Comparison of ENCODE assay signal across 10 cellular contexts in the genomic region with DNA sequence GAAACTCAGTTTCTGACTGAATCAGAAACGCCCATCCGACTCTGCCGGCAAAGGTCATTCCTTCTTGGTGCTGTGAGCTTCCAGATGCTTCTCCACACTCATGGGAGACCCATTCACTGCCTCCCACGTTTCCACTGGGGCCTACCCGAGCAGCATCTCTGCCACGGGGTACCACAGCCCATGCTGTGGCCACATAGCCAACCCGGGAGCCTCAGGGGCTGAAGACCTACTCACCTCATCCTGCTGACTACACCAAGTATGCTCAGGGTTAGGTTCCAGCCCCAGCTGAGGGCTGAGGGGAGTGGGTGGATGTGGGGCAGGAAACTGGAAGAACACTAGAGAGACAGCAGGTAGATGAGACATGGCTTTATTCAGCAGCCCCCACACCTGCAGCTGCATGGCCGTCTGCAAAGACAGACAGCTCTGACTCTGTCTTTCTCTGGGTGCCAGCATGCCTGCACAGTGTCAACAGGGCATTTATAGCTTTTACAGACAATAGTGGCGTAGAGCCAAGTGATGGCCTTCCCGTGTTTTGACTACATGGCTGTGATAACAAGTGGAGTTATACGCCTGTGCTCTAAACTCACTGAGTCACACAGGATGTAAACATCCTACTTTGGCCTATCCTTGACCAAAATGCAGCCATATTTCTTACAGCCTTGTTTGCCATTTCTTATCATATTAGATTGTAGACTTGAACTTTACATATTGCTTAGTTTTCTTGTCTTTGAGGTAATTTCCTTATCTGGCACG. TPM values are rescaled to one million over a fixed set of nuclear protein-coding genes. Genes with fewer than 3 reads are reported as not detected.
DNase-seq lines count a peak whose midpoint lies in the region; ATAC-seq and TF ChIP-seq lines count a peak whose summit lies in the region.
"Had no signal": no experiment of that assay in that cellular context is flagged by ENCODE, and none has a peak within 500 bp of the region (broad histone marks: within the 10 kb centered on the region; RNA-seq: fewer than 3 reads in every experiment).

No MANE protein-coding gene starts in this region.

- peak; percentile 50 for ATAC-seq in foreskin keratinocyte

- TF ChIP-seq CTCF in LNCaP clone FGC (IDR thresholded peaks at IDR 0.05; ENCODE audit: control insufficient read depth, extremely low read depth, insufficient read depth) = no peak
- no peak for TF ChIP-seq CTCF in foreskin keratinocyte (conservative IDR thresholded peaks at IDR 0.05)

- no peak overlapping the region for H3K4me3 ChIP-seq in LNCaP clone FGC (ENCODE audit: low read depth, low read length)
- H3K4me3 ChIP-seq in rectal smooth muscle tissue (ENCODE audit: low read length) = peak overlapping the region; percentile 54
- H3K4me3 ChIP-seq: thoracic aorta had no signal

- H3K27ac ChIP-seq in foreskin keratinocyte = no peak overlapping the region
- H3K27ac ChIP-seq in rectal smooth muscle tissue (ENCODE audit: low read depth, low read length) = peak overlapping the region; percentile 77
- H3K27ac ChIP-seq: thoracic aorta had no signal

- no peak overlapping the region for H3K9ac ChIP-seq in rectal smooth muscle tissue (ENCODE audit: low read length)

- no peaks in the 10 kb centered on the region for H3K36me3 ChIP-seq in rectal smooth muscle tissue (ENCODE audit: control insufficient read depth, insufficient read depth, low read length)
- H3K36me3 ChIP-seq: thoracic aorta had no signal

- H3K4me1 ChIP-seq in foreskin keratinocyte (no peaks in the 10 kb centered on the region), rectal smooth muscle tissue (ENCODE audit: control insufficient read depth, insufficient read depth, low read length) (peaks cover 27% of the 10 kb centered on the region)

- DNase-seq in LNCaP clone FGC (ENCODE audit: low read depth) = peak; percentile 73
- peak; percentile 55 for DNase-seq in RPMI7951 (ENCODE audit: low read depth)
- peak; percentile 44 to 45 for DNase-seq in foreskin keratinocyte
- DNase-seq in SIG-M5 (lab: John Stamatoyannopoulos, UW) = no peak
- DNase-seq in NCI-H2171 (lab: John Stamatoyannopoulos, UW) = no peak
- no peak for DNase-seq in DMS79 treated with DMSO at 0.1 percent for 48 hours (lab: John Stamatoyannopoulos, UW)
- DNase-seq: NCI-H1417 treated with DMSO at 0.1 percent for 48 hours had no signal

- H3K27me3 ChIP-seq in foreskin keratinocyte = no peaks in the 10 kb centered on the region
- H3K27me3 ChIP-seq in rectal smooth muscle tissue (ENCODE audit: control insufficient read depth, insufficient read depth, low read length) = no peaks in the 10 kb centered on the region

RNA-seq across cellular contexts. Expression of a gene that starts 16.5 kb away (rescaled TPM):
- 6.0 and 8.9 TPM in 2 replicates for total RNA-seq in RPMI7951 (2014; rRNA removed; shearing (Covaris generic))
- 4.8 and 5.6 TPM in 2 replicates for total RNA-seq in foreskin keratinocyte
- polyA plus RNA-seq in foreskin keratinocyte = 1.1 and 1.6 TPM in 2 replicates

RNA-seq across cellular contexts. Expression of a gene that starts 22.8 kb away (rescaled TPM):
- total RNA-seq in RPMI7951 (2014; rRNA removed; shearing (Covaris generic)) = 2.5 and 6.5 TPM in 2 replicates
- 1.2 and 2.5 TPM in 2 replicates for total RNA-seq in foreskin keratinocyte
- 1.0 and 2.0 TPM in 2 replicates for polyA plus RNA-seq in foreskin keratinocyte

RNA-seq across cellular contexts. Expression of a gene that starts 22.9 kb away (rescaled TPM):
- total RNA-seq in RPMI7951 (2014; rRNA removed; shearing (Covaris generic)) = not detected in 2 replicates
- not detected in 2 replicates for total RNA-seq in foreskin keratinocyte
- 0.18 TPM in 1 of 2 replicates, not detected in the other for polyA plus RNA-seq in foreskin keratinocyte
- total RNA-seq: right cardiac atrium, thoracic aorta had no signal

Comparison
In these comparisons a context has a peak if more than half of its experiments do, and no peak if none do; other contexts are left out.
1. DNase-seq: peak in LNCaP clone FGC (single experiment), RPMI7951 (single experiment) and foreskin keratinocyte (2 of 2); none in SIG-M5 (single experiment), NCI-H2171 (single experiment) and DMS79 treated with DMSO at 0.1 percent for 48 hours (single experiment).